In genomic region chr2:6764968-6765723, GRCh38 we compare ENCODE assay signal across 14 cellular contexts.
"Had no signal": no experiment of that assay in that cellular context is flagged by ENCODE, and none has a peak within 500 bp of the region (broad histone marks: within the 10 kb centered on the region; RNA-seq: fewer than 3 reads in every experiment).

No MANE protein-coding gene starts in this region.

- DNase-seq: activated B cell treated with CpG ODN at 0.5 μM for 24 hours; activated naive CD4-positive, alpha-beta T cell treated with anti-CD3 and anti-CD28 coated beads, Interleukin-2, amount 50 U/mL, for 16 hours; amniotic stem cell; body of pancreas; central memory CD4-positive, alpha-beta T cell; effector CD4-positive, alpha-beta T cell; foreskin keratinocyte; kidney glomerular epithelial cell; nephron progenitor cell; spleen; stimulated activated CD4-positive, alpha-beta T cell treated with anti-CD3 and anti-CD28 coated beads, Interleukin-1b, Interleukin-23, amount 100 ng/mL, for 48 hours; trophoblast cell had no signal

- ATAC-seq: body of pancreas; foreskin keratinocyte; sciatic nerve; stimulated activated memory B cell treated with anti-CD40 and anti-IgM and Interleukin-4, amounts not matched to agents 10 μg/mL and 1 μg/mL and 100 μg/mL, for 72 hours had no signal
